24 cellular contexts compared by ENCODE assay signal in genomic region chr14:81341405-81342180, GRCh38. TPM values are rescaled to one million over a fixed set of nuclear protein-coding genes. Genes with fewer than 3 reads are reported as not detected.
DNase-seq lines count a peak whose midpoint lies in the region; ATAC-seq, FAIRE-seq and TF ChIP-seq lines count a peak whose summit lies in the region.
"Had no signal": no experiment of that assay in that cellular context is flagged by ENCODE, and none has a peak within 500 bp of the region (broad histone marks: within the 10 kb centered on the region; RNA-seq: fewer than 3 reads in every experiment).

No MANE protein-coding gene starts in this region.

- DNase-seq in Right ventricle myocardium superior: no peak
- DNase-seq in left cardiac atrium: no peak
- peak; percentile 60 for DNase-seq in NCI-H2227 (lab: John Stamatoyannopoulos, UW; ENCODE audit: unreplicated experiment)
- DNase-seq in H1 (ENCODE audit: low read depth in 1 of 2, low spot score in 2 of 2): no peak
- no peak for DNase-seq in upper lobe of right lung
- no peak for DNase-seq in activated CD4-positive, alpha-beta memory T cell treated with anti-CD3 and anti-CD28 coated beads for 36 hours
- DNase-seq in LoVo (ENCODE audit: low spot score): no peak
- DNase-seq in AG08396 (ENCODE audit: low spot score): no peak
- DNase-seq: ACHN; activated CD8-positive, alpha-beta memory T cell treated with anti-CD3 and anti-CD28 coated beads, Interleukin-2, amount 50 U/mL, for 4 hours; activated effector memory CD4-positive, alpha-beta T cell treated with Interleukin-2 at 50 U/mL for 16 hours; activated naive CD8-positive, alpha-beta T cell treated with anti-CD3 and anti-CD28 coated beads, Interleukin-2, amount 10 ng/mL, durations not matched to agents 7 days and 5 days; effector CD8-positive, alpha-beta T cell; GOT3; hypothalamus; KBM-7; lower lobe of right lung; NCI-H226; substantia nigra had no signal

- H4K91ac ChIP-seq in H1 (replicated peaks; ENCODE audit: insufficient read length, low read length): no peak overlapping the region

- TF ChIP-seq POLR2A in H1 (IDR thresholded peaks at IDR 0.05; ENCODE audit: control extremely low read depth in 1 of 2, low read depth in 2 of 2, low read length in 2 of 2): no peak

- ATAC-seq in Right ventricle myocardium superior (ENCODE audit: poor library complexity) (peak; percentile 25), left cardiac atrium (no peak), upper lobe of right lung (peak; percentile 30)
- ATAC-seq: gastroesophageal sphincter had no signal

- peaks cover 0 to 11% of the 10 kb centered on the region in 2 experiments; a peak in 2 of 4 replicates for H3K79me2 ChIP-seq in H1 (ENCODE audit: control insufficient read depth in 1 of 2, insufficient read depth in 2 of 2, low read length in 2 of 2)

- H2BK20ac ChIP-seq in H1 (ENCODE audit: low read length): no peak overlapping the region

- no peak overlapping the region for H2BK12ac ChIP-seq in H1 (ENCODE audit: low read depth, low read length)

- no peak overlapping the region for H3K23ac ChIP-seq in H1 (ENCODE audit: insufficient read length)

- H3K4me3 Mint-ChIP-seq in activated CD4-positive, alpha-beta memory T cell treated with anti-CD3 and anti-CD28 coated beads for 36 hours: no peak overlapping the region
- H3K4me3 Mint-ChIP-seq: activated naive CD8-positive, alpha-beta T cell treated with anti-CD3 and anti-CD28 coated beads, Interleukin-2, amount 10 ng/mL, durations not matched to agents 7 days and 5 days; neural crest cell; T-helper 2 cell treated with Interferon-gamma antibody and Interleukin-4, amounts not matched to agents 5 μg/mL and 100 μg/mL, for 36 hours had no signal

- H4K20me1 ChIP-seq in H1 (replicated peaks in 1 of 2; ENCODE audit: control insufficient read depth in 1 of 2, insufficient read depth in 2 of 2, low read length in 2 of 2): no peaks in the 10 kb centered on the region
- H4K20me1 ChIP-seq: BLaER1 treated with 17β-estradiol and CSF1 and Interleukin-3, amounts not matched to agents 10 nM and 100 nM had no signal

- no peak overlapping the region for H4K8ac ChIP-seq in H1 (ENCODE audit: extremely low read depth, insufficient read depth, low read length)

- no peak overlapping the region for H2AFZ ChIP-seq in H1 (ENCODE audit: low read length)

- no peaks in the 10 kb centered on the region for H3K36me3 Mint-ChIP-seq in activated CD4-positive, alpha-beta memory T cell treated with anti-CD3 and anti-CD28 coated beads for 36 hours
- H3K36me3 Mint-ChIP-seq: activated naive CD8-positive, alpha-beta T cell treated with anti-CD3 and anti-CD28 coated beads, Interleukin-2, amount 10 ng/mL, durations not matched to agents 7 days and 5 days had no signal

- H3K18ac ChIP-seq in H1 (ENCODE audit: extremely low read depth, low read length): no peak overlapping the region

- no peak for TF ChIP-seq RAD21 in H1 (IDR thresholded peaks at IDR 0.05 in 1 of 2, conservative IDR thresholded peaks at IDR 0.05 in 1 of 2; ENCODE audit: low read depth in 2 of 2, low read length in 2 of 2)

- H3K9ac ChIP-seq in H1 (replicated peaks in 1 of 4; ENCODE audit: extremely low read depth in 1 of 4, low read depth in 3 of 4, low read length in 3 of 4): no peak overlapping the region
- H3K9ac ChIP-seq: BLaER1 treated with 17β-estradiol and CSF1 and Interleukin-3, amounts not matched to agents 10 nM and 100 nM had no signal

- H3K79me1 ChIP-seq in H1 (ENCODE audit: low read depth, low read length): peaks cover 2% of the 10 kb centered on the region; the same call in 1 of the 2 replicates

- no peaks in the 10 kb centered on the region for H3K23me2 ChIP-seq in H1 (ENCODE audit: low read depth, low read length)

- no peaks in the 10 kb centered on the region for H3K4me1 Mint-ChIP-seq in activated CD4-positive, alpha-beta memory T cell treated with anti-CD3 and anti-CD28 coated beads for 36 hours (ENCODE audit: low read depth)
- H3K4me1 Mint-ChIP-seq: activated naive CD8-positive, alpha-beta T cell treated with anti-CD3 and anti-CD28 coated beads, Interleukin-2, amount 10 ng/mL, durations not matched to agents 7 days and 5 days had no signal

- no peak overlapping the region for H3K56ac ChIP-seq in H1 (replicated peaks; ENCODE audit: insufficient read length, low read depth, low read length)

- no peak overlapping the region for H2BK120ac ChIP-seq in H1 (replicated peaks; ENCODE audit: low read depth, low read length)

- no peaks in the 10 kb centered on the region for H3K9me3 Mint-ChIP-seq in activated CD4-positive, alpha-beta memory T cell treated with anti-CD3 and anti-CD28 coated beads for 36 hours
- H3K9me3 Mint-ChIP-seq: activated naive CD8-positive, alpha-beta T cell treated with anti-CD3 and anti-CD28 coated beads, Interleukin-2, amount 10 ng/mL, durations not matched to agents 7 days and 5 days; T-helper 2 cell treated with Interferon-gamma antibody and Interleukin-4, amounts not matched to agents 5 μg/mL and 100 μg/mL, for 36 hours had no signal

- H3K4me1 ChIP-seq in H1 (replicated peaks in 1 of 4; ENCODE audit: control insufficient read depth in 3 of 4, insufficient read depth in 4 of 4, low read length in 3 of 4) (no peaks in the 10 kb centered on the region; a peak in 1 of 7 replicates), upper lobe of right lung (no peaks in the 10 kb centered on the region)
- H3K4me1 ChIP-seq: BLaER1 treated with 17β-estradiol and CSF1 and Interleukin-3, amounts not matched to agents 10 nM and 100 nM; gastroesophageal sphincter; lower lobe of right lung had no signal

- H3K4me2 ChIP-seq in H1 (ENCODE audit: insufficient read depth in 1 of 2, low read depth in 2 of 2, low read length in 2 of 2): no peak overlapping the region
- H3K4me2 ChIP-seq: BLaER1 treated with 17β-estradiol and CSF1 and Interleukin-3, amounts not matched to agents 10 nM and 100 nM had no signal

- peaks cover 14% of the 10 kb centered on the region for H3K27me3 Mint-ChIP-seq in activated CD4-positive, alpha-beta memory T cell treated with anti-CD3 and anti-CD28 coated beads for 36 hours
- H3K27me3 Mint-ChIP-seq: activated naive CD8-positive, alpha-beta T cell treated with anti-CD3 and anti-CD28 coated beads, Interleukin-2, amount 10 ng/mL, durations not matched to agents 7 days and 5 days had no signal

- no peak overlapping the region for H2BK15ac ChIP-seq in H1 (ENCODE audit: low read length)

- no peak overlapping the region for H3K14ac ChIP-seq in H1 (ENCODE audit: insufficient read length)

- no peak for TF ChIP-seq CTCF in H1 (IDR thresholded peaks at IDR 0.05; ENCODE audit: control extremely low read depth in 1 of 3, insufficient read depth in 1 of 3, low read depth in 1 of 3, low read length in 3 of 3)
- TF ChIP-seq CTCF in upper lobe of right lung (IDR thresholded peaks at IDR 0.05): no peak

- no peak overlapping the region for H2BK5ac ChIP-seq in H1 (ENCODE audit: low read depth, low read length)

- no peak overlapping the region for H3K4ac ChIP-seq in H1 (replicated peaks; ENCODE audit: insufficient read length, low read depth, low read length)

- CTCF ChIA-PET in H1 (lab: Charles Lee; ENCODE audit: partially characterized antibody): interaction anchor here (1.8 to 2.1 kb wide), 2 partner anchors 73 to 124 kb away, joined by 5 to 7 read pairs; no protein-coding TSS in a partner anchor
- CTCF ChIA-PET in activated CD4-positive, alpha-beta memory T cell treated with anti-CD3 and anti-CD28 coated beads for 36 hours (lab: Charles Lee): interaction anchor here (1.2 kb wide), 1 partner anchor 123 kb away, joined by 3 read pairs; no protein-coding TSS in a partner anchor

- peak; percentile 32 for FAIRE-seq in H1 (lab: Jason Lieb, UNC)
- FAIRE-seq: urothelium cell line had no signal

- 96% methylated on average over 5 of the region's 5 CpGs; no CpG with 5 or more reads in 1 of the 2 experiments for WGBS in H1 (ENCODE audit: extremely low coverage in 1 of 2, insufficient coverage in 1 of 2, insufficient read length in 1 of 2, insufficient replicate concordance in 2 of 2, low coverage in 1 of 2, low lambda C conversion rate in 2 of 2, missing lambda C conversion rate in 1 of 2), 2 experiments

- POLR2A ChIA-PET in H1 (lab: Charles Lee; ENCODE audit: partially characterized antibody): interaction anchor here (0.9 kb wide), 1 partner anchor 31 kb away, joined by 3 read pairs; no protein-coding TSS in a partner anchor
- POLR2A ChIA-PET in activated CD4-positive, alpha-beta memory T cell treated with anti-CD3 and anti-CD28 coated beads for 36 hours (lab: Charles Lee): no interaction called here

- intact Hi-C loops in Right ventricle myocardium superior (cut with DNase I): no loop called here
- intact Hi-C loops in left cardiac atrium (cut with DNase I): no loop called here
- intact Hi-C loops in upper lobe of right lung (cut with DNase I): no loop called here
- intact Hi-C loops in activated CD4-positive, alpha-beta memory T cell treated with anti-CD3 and anti-CD28 coated beads for 36 hours (cut with micrococcal nuclease): no loop called here

- H2AK5ac ChIP-seq in H1 (ENCODE audit: low read depth, low read length): no peak overlapping the region

- no peak overlapping the region for H3K4me3 ChIP-seq in H1 (ENCODE audit: extremely low read depth in 1 of 4, insufficient read depth in 2 of 4, low read depth in 3 of 4, low read length in 4 of 4)
- H3K4me3 ChIP-seq in upper lobe of right lung: no peak overlapping the region
- H3K4me3 ChIP-seq: BLaER1 treated with 17β-estradiol and CSF1 and Interleukin-3, amounts not matched to agents 10 nM and 100 nM; gastroesophageal sphincter; lower lobe of right lung had no signal

- H3K27me3 ChIP-seq in H1 (replicated peaks in 1 of 4; ENCODE audit: control insufficient read depth in 3 of 4, extremely low read depth in 1 of 4, insufficient read depth in 3 of 4, low read length in 3 of 4) (no peaks in the 10 kb centered on the region), upper lobe of right lung (no peaks in the 10 kb centered on the region)
- H3K27me3 ChIP-seq: BLaER1 treated with 17β-estradiol and CSF1 and Interleukin-3, amounts not matched to agents 10 nM and 100 nM; gastroesophageal sphincter had no signal

- TF ChIP-seq EP300 in H1 (IDR thresholded peaks at IDR 0.05; ENCODE audit: borderline replicate concordance in 1 of 2, low read depth in 2 of 2, low read length in 2 of 2): no peak

- no peak overlapping the region for H4K5ac ChIP-seq in H1 (ENCODE audit: insufficient read length, low read depth, low read length)

- H3K27ac Mint-ChIP-seq in activated CD4-positive, alpha-beta memory T cell treated with anti-CD3 and anti-CD28 coated beads for 36 hours: no peak overlapping the region
- H3K27ac Mint-ChIP-seq: activated naive CD8-positive, alpha-beta T cell treated with anti-CD3 and anti-CD28 coated beads, Interleukin-2, amount 10 ng/mL, durations not matched to agents 7 days and 5 days; T-helper 2 cell treated with Interferon-gamma antibody and Interleukin-4, amounts not matched to agents 5 μg/mL and 100 μg/mL, for 36 hours had no signal

- H3K9me3 ChIP-seq in H1 (ENCODE audit: insufficient read depth in 2 of 2, low read depth in 1 of 2, low read length in 1 of 2) (no peaks in the 10 kb centered on the region), upper lobe of right lung (no peaks in the 10 kb centered on the region)
- H3K9me3 ChIP-seq: BLaER1 treated with 17β-estradiol and CSF1 and Interleukin-3, amounts not matched to agents 10 nM and 100 nM; gastroesophageal sphincter; lower lobe of right lung had no signal

- no peaks in the 10 kb centered on the region for H3K36me3 ChIP-seq in H1 (ENCODE audit: control insufficient read depth in 2 of 4, insufficient read depth in 4 of 4, low read length in 3 of 4)
- no peaks in the 10 kb centered on the region for H3K36me3 ChIP-seq in upper lobe of right lung
- H3K36me3 ChIP-seq: BLaER1 treated with 17β-estradiol and CSF1 and Interleukin-3, amounts not matched to agents 10 nM and 100 nM; gastroesophageal sphincter; lower lobe of right lung had no signal

- H3K27ac ChIP-seq in H1 (ENCODE audit: low read depth, low read length): no peak overlapping the region
- no peak overlapping the region for H3K27ac ChIP-seq in upper lobe of right lung
- H3K27ac ChIP-seq: BLaER1 treated with 17β-estradiol and CSF1 and Interleukin-3, amounts not matched to agents 10 nM and 100 nM; lower lobe of right lung had no signal

RNA-seq across cellular contexts. Expression of gene STON2, which starts 58.5 kb away (rescaled TPM):
- total RNA-seq in Right ventricle myocardium superior: 12.0 TPM
- 10 to 100 TPM in 1 of 2 donors, 1 to 10 TPM in 1; 8.5 to 19.1 TPM for total RNA-seq in left cardiac atrium
- total RNA-seq in H1 (2021; fragmentation: NEBNext Ultra II Directional; extraction: Animal tissue kit (Norgen Biotek cat#: 25700)): 50.0 TPM in 2 replicates
- polyA plus RNA-seq in H1 (2011; rRNA removed): 8.2 and 8.9 TPM in 2 replicates
- 9.2 TPM for polyA plus RNA-seq in H1 (2011; cell fraction: cytosol; rRNA removed)
- polyA plus RNA-seq in H1 (2011; cell fraction: nucleus; rRNA removed): 17.7 TPM
- 7.4 to 15.0 TPM (median 10.7 TPM) in 4 replicates for polyA plus RNA-seq in H1 (2012, experiment 1 of 2)
- polyA plus RNA-seq in H1 (2012, experiment 2 of 2): 0.85 TPM
- polyA plus RNA-seq in H1 (2013, experiment 1 of 2): 12.7 TPM
- 11.8 TPM for polyA plus RNA-seq in H1 (2013, experiment 2 of 2)
- polyA minus RNA-seq in H1 (2011; rRNA and poly(A)+ RNA removed): 110 and 154 TPM in 2 replicates
- 38.5 TPM for polyA minus RNA-seq in H1 (2011; cell fraction: cytosol; rRNA and poly(A)+ RNA removed)
- 89.6 TPM for polyA minus RNA-seq in H1 (2011; cell fraction: nucleus; rRNA and poly(A)+ RNA removed)
- 47.7 TPM for total RNA-seq in upper lobe of right lung
- total RNA-seq in activated CD4-positive, alpha-beta memory T cell treated with anti-CD3 and anti-CD28 coated beads for 36 hours: under 1 TPM; 0.12 to 0.34 TPM
- total RNA-seq: activated naive CD8-positive, alpha-beta T cell treated with anti-CD3 and anti-CD28 coated beads, Interleukin-2, amount 10 ng/mL, durations not matched to agents 7 days and 5 days had no signal

Comparison
In these comparisons a context has a peak if more than half of its experiments do, and no peak if none do; other contexts are left out.
1. ATAC-seq: peak in Right ventricle myocardium superior (single experiment) and upper lobe of right lung (single experiment); none in left cardiac atrium (0 of 2).